In the genomic region with DNA sequence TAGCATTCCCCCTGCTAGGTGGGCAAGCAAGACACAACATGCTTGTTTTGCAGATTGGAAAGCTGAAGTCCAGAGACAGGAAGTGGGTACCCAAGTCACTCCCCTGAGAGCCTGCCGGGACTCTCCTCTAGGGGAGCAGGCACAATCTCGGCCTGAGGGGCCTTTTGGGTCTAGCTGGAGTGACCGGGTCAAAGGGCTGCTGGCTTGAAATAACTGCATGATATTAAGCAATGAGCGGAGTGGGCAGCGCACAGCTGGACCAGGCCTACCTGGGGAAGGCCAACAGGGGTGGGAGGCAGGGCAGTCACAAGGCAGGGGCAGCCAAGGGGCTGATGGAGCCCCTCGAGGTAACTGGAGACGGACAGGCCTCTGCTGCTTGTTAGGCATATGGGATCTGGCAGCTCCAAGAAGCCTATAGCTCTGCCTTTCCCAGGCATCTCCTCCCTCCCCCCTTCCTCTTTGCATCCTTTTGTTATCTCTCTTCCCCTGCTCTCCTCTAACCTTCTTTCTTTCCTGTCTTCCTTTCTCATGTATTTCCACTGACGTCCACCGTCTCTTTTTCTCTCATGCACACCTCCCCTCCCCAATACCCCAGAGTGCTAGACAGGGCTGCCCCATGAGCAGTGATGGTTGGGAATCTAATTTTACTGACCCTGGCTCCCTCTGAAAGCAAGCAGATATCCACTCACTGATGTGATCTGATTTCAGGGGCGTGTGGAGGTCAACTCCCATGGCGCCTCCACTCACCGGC, we compare ENCODE assay signal across 19 cellular contexts.
DNase-seq lines count a peak whose midpoint lies in the region; ATAC-seq, FAIRE-seq and TF ChIP-seq lines count a peak whose summit lies in the region.
"Had no signal": no experiment of that assay in that cellular context is flagged by ENCODE, and none has a peak within 500 bp of the region (broad histone marks: within the 10 kb centered on the region; RNA-seq: fewer than 3 reads in every experiment).

No MANE protein-coding gene starts in this region.

- DNase-seq in GM12891 (ENCODE audit: insufficient read length, low spot score), result no peak
- DNase-seq in SK-N-DZ (ENCODE audit: low spot score), result peak; percentile 85
- no peak for DNase-seq in left ventricle myocardium superior
- no peak for DNase-seq in psoas muscle
- no peak for DNase-seq in activated T-helper 1 cell treated with anti-CD3 and anti-CD28 coated beads, Interleukin-12 subunit alpha, Interleukin-12 subunit beta, Interleukin-2, Interleukin-4 antibody, amounts not matched to agents 30 ng/mL and 10 ng/mL and 1 ng/mL, durations not matched to agents 14 hours and 24 hours and 36 hours (ENCODE audit: low spot score)
- DNase-seq in DMS 273 (lab: John Stamatoyannopoulos, UW; ENCODE audit: unreplicated experiment), result no peak
- DNase-seq: activated B cell treated with CpG ODN at 0.5 μM for 24 hours; erythroblast; mesenchymal stem cell; NCI-H1417; NCI-H510A; PC-9; stimulated activated CD4-positive, alpha-beta T cell treated with anti-CD3 and anti-CD28 coated beads, Interleukin-15, amount 100 ng/mL, for 24 hours; SW 1271; upper lobe of left lung had no signal

- H3K27ac ChIP-seq in psoas muscle, result peak overlapping the region; percentile 81
- H3K27ac ChIP-seq: PC-9, upper lobe of left lung had no signal

- intact Hi-C loops in left ventricle myocardium superior (cut with micrococcal nuclease), result no loop called here
- intact Hi-C loops in psoas muscle (cut with DNase I), result loop anchor here in 1 of 2 donors (10.0 kb wide), 2 partner anchors 135 to 245 kb away; a partner anchor contains a TSS
- intact Hi-C loops in activated T-helper 1 cell treated with anti-CD3 and anti-CD28 coated beads, Interleukin-12 subunit alpha, Interleukin-12 subunit beta, Interleukin-2, Interleukin-4 antibody, amounts not matched to agents 30 ng/mL and 10 ng/mL and 1 ng/mL, durations not matched to agents 14 hours and 24 hours and 36 hours (cut with micrococcal nuclease), result no loop called here

- H3K36me3 Mint-ChIP-seq in activated T-helper 1 cell treated with anti-CD3 and anti-CD28 coated beads, Interleukin-12 subunit alpha, Interleukin-12 subunit beta, Interleukin-2, Interleukin-4 antibody, amounts not matched to agents 30 ng/mL and 10 ng/mL and 1 ng/mL, durations not matched to agents 14 hours and 24 hours and 36 hours (ENCODE audit: low read depth), result no peaks in the 10 kb centered on the region
- H3K36me3 Mint-ChIP-seq: IgD-negative memory B cell had no signal

- H3K9me3 Mint-ChIP-seq in activated T-helper 1 cell treated with anti-CD3 and anti-CD28 coated beads, Interleukin-12 subunit alpha, Interleukin-12 subunit beta, Interleukin-2, Interleukin-4 antibody, amounts not matched to agents 30 ng/mL and 10 ng/mL and 1 ng/mL, durations not matched to agents 14 hours and 24 hours and 36 hours, result no peaks in the 10 kb centered on the region
- H3K9me3 Mint-ChIP-seq: activated B cell treated with CpG ODN at 0.5 μM for 24 hours, IgD-negative memory B cell had no signal

- H3K4me1 ChIP-seq in psoas muscle, result peaks cover 62% of the 10 kb centered on the region

- H3K27me3 Mint-ChIP-seq in activated T-helper 1 cell treated with anti-CD3 and anti-CD28 coated beads, Interleukin-12 subunit alpha, Interleukin-12 subunit beta, Interleukin-2, Interleukin-4 antibody, amounts not matched to agents 30 ng/mL and 10 ng/mL and 1 ng/mL, durations not matched to agents 14 hours and 24 hours and 36 hours (ENCODE audit: insufficient read depth), result no peaks in the 10 kb centered on the region
- H3K27me3 Mint-ChIP-seq: activated B cell treated with CpG ODN at 0.5 μM for 24 hours, IgD-negative memory B cell had no signal

- no peak for FAIRE-seq in GM12891 (lab: Jason Lieb, UNC)

- H3K4me1 Mint-ChIP-seq in activated T-helper 1 cell treated with anti-CD3 and anti-CD28 coated beads, Interleukin-12 subunit alpha, Interleukin-12 subunit beta, Interleukin-2, Interleukin-4 antibody, amounts not matched to agents 30 ng/mL and 10 ng/mL and 1 ng/mL, durations not matched to agents 14 hours and 24 hours and 36 hours (ENCODE audit: low read depth), result peaks cover 8% of the 10 kb centered on the region
- H3K4me1 Mint-ChIP-seq: activated B cell treated with CpG ODN at 0.5 μM for 24 hours had no signal

- TF ChIP-seq CTCF in psoas muscle (IDR thresholded peaks at IDR 0.05), result no peak

- ATAC-seq in left ventricle myocardium superior (peak; percentile 6), psoas muscle (peak; percentile 3 to 16 (median 10)), GM19467 (IDR thresholded peaks at IDR 0.05; ENCODE audit: unreplicated experiment) (no peak), GM19324 (IDR thresholded peaks at IDR 0.05; ENCODE audit: low FRiP score, unreplicated experiment) (no peak)

- H3K4me3 Mint-ChIP-seq in activated T-helper 1 cell treated with anti-CD3 and anti-CD28 coated beads, Interleukin-12 subunit alpha, Interleukin-12 subunit beta, Interleukin-2, Interleukin-4 antibody, amounts not matched to agents 30 ng/mL and 10 ng/mL and 1 ng/mL, durations not matched to agents 14 hours and 24 hours and 36 hours, result no peak overlapping the region
- H3K4me3 Mint-ChIP-seq: activated B cell treated with CpG ODN at 0.5 μM for 24 hours, IgD-negative memory B cell had no signal

- H3K9me3 ChIP-seq in psoas muscle, result no peaks in the 10 kb centered on the region
- H3K9me3 ChIP-seq: adrenal gland, upper lobe of left lung had no signal

- TF ChIP-seq POLR2A in GM12891 (IDR thresholded peaks at IDR 0.05; ENCODE audit: low read depth, low read length), result no peak

- WGBS in psoas muscle, 3 donors, result 48 to 58% (median 50%) methylated on average over 12 of the region's 12 CpGs

- no peak overlapping the region for H3K27ac Mint-ChIP-seq in activated T-helper 1 cell treated with anti-CD3 and anti-CD28 coated beads, Interleukin-12 subunit alpha, Interleukin-12 subunit beta, Interleukin-2, Interleukin-4 antibody, amounts not matched to agents 30 ng/mL and 10 ng/mL and 1 ng/mL, durations not matched to agents 14 hours and 24 hours and 36 hours
- H3K27ac Mint-ChIP-seq: activated B cell treated with CpG ODN at 0.5 μM for 24 hours, IgD-negative memory B cell had no signal

- no peak overlapping the region for H3K4me3 ChIP-seq in psoas muscle
- H3K4me3 ChIP-seq: adrenal gland, PC-9, upper lobe of left lung had no signal

- no peaks in the 10 kb centered on the region for H3K36me3 ChIP-seq in psoas muscle (ENCODE audit: insufficient read depth in 1 of 2, low read depth in 1 of 2)
- H3K36me3 ChIP-seq: adrenal gland, upper lobe of left lung had no signal

- no peaks in the 10 kb centered on the region for H3K27me3 ChIP-seq in psoas muscle (ENCODE audit: insufficient read depth in 3 of 3, low read length in 2 of 3)
- H3K27me3 ChIP-seq: adrenal gland, upper lobe of left lung had no signal

TF ChIP-seq in GM12891, 5 proteins besides CTCF, POLR2A, EP300 and RAD21:
- TF ChIP-seq SPI1 (IDR thresholded peaks at IDR 0.05; ENCODE audit: low read depth, low read length) (peak; percentile 35; the same call in 1 of the 2 replicates), POU2F2 (IDR thresholded peaks at IDR 0.05; ENCODE audit: low read depth, low read length) (no peak)

Comparison
In these comparisons a context has a peak if more than half of its experiments do, and no peak if none do; other contexts are left out.
1. ATAC-seq: peak in left ventricle myocardium superior (single experiment) and psoas muscle (4 of 4); none in GM19467 (single experiment) and GM19324 (single experiment).